Comparison of ENCODE assay signal across 11 cellular contexts in genomic region chr14:22483863-22484593, GRCh38.
DNase-seq lines count a peak whose midpoint lies in the region; ATAC-seq and TF ChIP-seq lines count a peak whose summit lies in the region.
"Had no signal": no experiment of that assay in that cellular context is flagged by ENCODE, and none has a peak within 500 bp of the region (broad histone marks: within the 10 kb centered on the region; RNA-seq: fewer than 3 reads in every experiment).

No MANE protein-coding gene starts in this region.

- no peak for ATAC-seq in effector memory CD8-positive, alpha-beta T cell (replicated peaks)
- peak; percentile 16 for ATAC-seq in stimulated activated memory B cell treated with anti-CD40 and anti-IgM and Interleukin-4, amounts not matched to agents 10 μg/mL and 1 μg/mL and 100 μg/mL, for 72 hours
- ATAC-seq in HG03520 (IDR thresholded peaks at IDR 0.05; ENCODE audit: unreplicated experiment) = no peak
- ATAC-seq: A549 had no signal

- H3K36me3 ChIP-seq in OCI-LY3 (replicated peaks; ENCODE audit: low read depth, low read length) (no peaks in the 10 kb centered on the region), stomach (no peaks in the 10 kb centered on the region)
- H3K36me3 ChIP-seq: adrenal gland had no signal

- peak overlapping the region; percentile 26 for H3K4me2 ChIP-seq in OCI-LY3 (ENCODE audit: low read length)
- H3K4me2 ChIP-seq: A549 had no signal

- no peaks in the 10 kb centered on the region for H3K9me3 Mint-ChIP-seq in T-helper 2 cell treated with Interferon-gamma antibody and Interleukin-4, amounts not matched to agents 5 μg/mL and 100 μg/mL, for 36 hours
- no peaks in the 10 kb centered on the region for H3K9me3 Mint-ChIP-seq in effector memory CD8-positive, alpha-beta T cell
- H3K9me3 Mint-ChIP-seq in stimulated activated memory B cell treated with anti-CD40 and anti-IgM and Interleukin-4, amounts not matched to agents 10 μg/mL and 1 μg/mL and 100 μg/mL, for 72 hours = no peaks in the 10 kb centered on the region

- H3K27ac ChIP-seq in OCI-LY3 (ENCODE audit: low read length) (peak overlapping the region; percentile 26), stomach (peak overlapping the region in 1 of 5 donors; percentile 17)
- H3K27ac ChIP-seq: A549, adrenal gland had no signal

- H3K4me1 ChIP-seq in OCI-LY3 (ENCODE audit: low read length) (peaks cover 98% of the 10 kb centered on the region), stomach (peaks cover 7 to 34% (median 14%) of the 10 kb centered on the region in 4 donors)
- H3K4me1 ChIP-seq: A549 had no signal

- H3K4me3 Mint-ChIP-seq in T-helper 2 cell treated with Interferon-gamma antibody and Interleukin-4, amounts not matched to agents 5 μg/mL and 100 μg/mL, for 36 hours = peak overlapping the region; percentile 82
- H3K4me3 Mint-ChIP-seq in effector memory CD8-positive, alpha-beta T cell = peak overlapping the region; percentile 46 to 51
- H3K4me3 Mint-ChIP-seq in stimulated activated memory B cell treated with anti-CD40 and anti-IgM and Interleukin-4, amounts not matched to agents 10 μg/mL and 1 μg/mL and 100 μg/mL, for 72 hours = peak overlapping the region; percentile 73

- intact Hi-C loops in stomach (cut with DNase I; ENCODE audit: low total_unique reads) = no loop called here

- H3K27me3 ChIP-seq in OCI-LY3 (ENCODE audit: low read depth, low read length) (no peaks in the 10 kb centered on the region), stomach (no peaks in the 10 kb centered on the region)
- H3K27me3 ChIP-seq: adrenal gland had no signal

- TF ChIP-seq POLR2A in stomach (IDR thresholded peaks at IDR 0.05) = no peak

- H3K27me3 Mint-ChIP-seq in T-helper 2 cell treated with Interferon-gamma antibody and Interleukin-4, amounts not matched to agents 5 μg/mL and 100 μg/mL, for 36 hours (ENCODE audit: low read depth) = no peaks in the 10 kb centered on the region
- H3K27me3 Mint-ChIP-seq in effector memory CD8-positive, alpha-beta T cell = no peaks in the 10 kb centered on the region
- peaks cover 18% of the 10 kb centered on the region for H3K27me3 Mint-ChIP-seq in stimulated activated memory B cell treated with anti-CD40 and anti-IgM and Interleukin-4, amounts not matched to agents 10 μg/mL and 1 μg/mL and 100 μg/mL, for 72 hours

- H2AFZ ChIP-seq in OCI-LY3 (ENCODE audit: low read depth, low read length) = peak overlapping the region; percentile 13

- H3K36me3 Mint-ChIP-seq in T-helper 2 cell treated with Interferon-gamma antibody and Interleukin-4, amounts not matched to agents 5 μg/mL and 100 μg/mL, for 36 hours (ENCODE audit: low read depth) = peaks cover 30% of the 10 kb centered on the region
- H3K36me3 Mint-ChIP-seq in effector memory CD8-positive, alpha-beta T cell (ENCODE audit: insufficient read depth) = peaks cover 6% of the 10 kb centered on the region
- peaks cover 8% of the 10 kb centered on the region for H3K36me3 Mint-ChIP-seq in stimulated activated memory B cell treated with anti-CD40 and anti-IgM and Interleukin-4, amounts not matched to agents 10 μg/mL and 1 μg/mL and 100 μg/mL, for 72 hours

- DNase-seq in T-helper 2 cell treated with Interferon-gamma antibody and Interleukin-4, amounts not matched to agents 5 μg/mL and 100 μg/mL, for 36 hours (ENCODE audit: low spot score) = no peak
- DNase-seq in T-helper 2 cell = no peak
- DNase-seq in effector memory CD8-positive, alpha-beta T cell = no peak
- DNase-seq in dermis blood vessel endothelial cell = no peak
- DNase-seq in stomach = no peak
- DNase-seq: adrenal gland, NCI-H446 had no signal

- TF ChIP-seq EP300 in stomach (IDR thresholded peaks at IDR 0.05) = no peak

- H3K79me2 ChIP-seq in OCI-LY3 (ENCODE audit: low read length) = no peaks in the 10 kb centered on the region

- H3K9ac ChIP-seq in OCI-LY3 (ENCODE audit: low read length) = peak overlapping the region; percentile 9; the same call in 1 of the 2 replicates

- no peak for TF ChIP-seq CTCF in OCI-LY3 (IDR thresholded peaks at IDR 0.05; ENCODE audit: low read depth, low read length)
- TF ChIP-seq CTCF in stomach (IDR thresholded peaks at IDR 0.05) = no peak

- H4K20me1 ChIP-seq in OCI-LY3 (ENCODE audit: insufficient read depth, low read length) = no peaks in the 10 kb centered on the region

- H3K4me3 ChIP-seq in OCI-LY3 (ENCODE audit: low read length) (no peak overlapping the region), stomach (no peak overlapping the region)
- H3K4me3 ChIP-seq: A549, adrenal gland had no signal

- H3K27ac Mint-ChIP-seq in T-helper 2 cell treated with Interferon-gamma antibody and Interleukin-4, amounts not matched to agents 5 μg/mL and 100 μg/mL, for 36 hours = peak overlapping the region; percentile 86
- H3K27ac Mint-ChIP-seq in effector memory CD8-positive, alpha-beta T cell = peak overlapping the region in 1 of 2 donors; percentile 26
- peak overlapping the region; percentile 98 for H3K27ac Mint-ChIP-seq in stimulated activated memory B cell treated with anti-CD40 and anti-IgM and Interleukin-4, amounts not matched to agents 10 μg/mL and 1 μg/mL and 100 μg/mL, for 72 hours

- peaks cover 6% of the 10 kb centered on the region for H3K4me1 Mint-ChIP-seq in T-helper 2 cell treated with Interferon-gamma antibody and Interleukin-4, amounts not matched to agents 5 μg/mL and 100 μg/mL, for 36 hours (ENCODE audit: low read depth)
- peaks cover 0 to 6% of the 10 kb centered on the region in 2 donors for H3K4me1 Mint-ChIP-seq in effector memory CD8-positive, alpha-beta T cell (ENCODE audit: low read depth in 2 of 2)
- peaks cover 97% of the 10 kb centered on the region for H3K4me1 Mint-ChIP-seq in stimulated activated memory B cell treated with anti-CD40 and anti-IgM and Interleukin-4, amounts not matched to agents 10 μg/mL and 1 μg/mL and 100 μg/mL, for 72 hours

- H3K9me3 ChIP-seq in OCI-LY3 (ENCODE audit: insufficient read depth, low read length) (no peaks in the 10 kb centered on the region), stomach (no peaks in the 10 kb centered on the region)
- H3K9me3 ChIP-seq: A549, adrenal gland had no signal

- WGBS in stomach, 5 donors = 69 to 74% (median 70%) methylated on average over 6 to 10 of the region's 10 CpGs
